Comparison of ENCODE assay signal across 1 cellular context in genomic region chr1:26862781-26863676, GRCh38.
TF ChIP-seq lines count a peak whose summit lies in the region.

Gene SFN (plus strand): TSS chr1:26863149. CDS start chr1:26863213, 64 bp downstream.

TF ChIP-seq in HepG2, 621 proteins besides CTCF, POLR2A, EP300 and RAD21 (continued from another document and continues in another):
- TF ChIP-seq PRDM4 (CRISPR knock-in tag; IDR thresholded peaks at IDR 0.05; ENCODE audit: borderline replicate concordance) (no peak), HMGXB4 (CRISPR knock-in tag; IDR thresholded peaks at IDR 0.05; ENCODE audit: borderline replicate concordance in 1 of 2, low read depth in 1 of 2) (peak in 1 of 2 experiments; percentile 48; a peak in 3 of 4 replicates), SSRP1 (CRISPR knock-in tag; IDR thresholded peaks at IDR 0.05) (no peak), ZFP41 (CRISPR knock-in tag; IDR thresholded peaks at IDR 0.05; ENCODE audit: borderline replicate concordance) (no peak), PCBP2 (optimal IDR thresholded peaks at IDR 0.05; ENCODE audit: low read depth, low read length, poor library complexity, severe bottlenecking) (no peak), POLR2AphosphoS5 (IDR thresholded peaks at IDR 0.05; ENCODE audit: low read depth, low read length) (peak; percentile 50; the same call in 1 of the 2 replicates), PTBP1 (IDR thresholded peaks at IDR 0.05; ENCODE audit: low read depth, low read length, poor library complexity, severe bottlenecking) (no peak), ZNF503 (CRISPR knock-in tag; IDR thresholded peaks at IDR 0.05) (peak; percentile 30; the same call in 1 of the 2 replicates), HINFP (CRISPR knock-in tag; IDR thresholded peaks at IDR 0.05; ENCODE audit: low read depth) (no peak), EZH2 (conservative IDR thresholded peaks at IDR 0.05; ENCODE audit: low read depth, low read length) (no peak), SOX13 (IDR thresholded peaks at IDR 0.05) (no peak), SOX13 (CRISPR knock-in tag; conservative IDR thresholded peaks at IDR 0.05 in 1 of 2, IDR thresholded peaks at IDR 0.05 in 1 of 2) (peak in 1 of 2 experiments; percentile 13; a peak in 1 of 4 replicates), ZNF619 (CRISPR knock-in tag; IDR thresholded peaks at IDR 0.05) (no peak), MIER3 (CRISPR knock-in tag; IDR thresholded peaks at IDR 0.05; ENCODE audit: borderline replicate concordance) (no peak), ZBTB39 (CRISPR knock-in tag; IDR thresholded peaks at IDR 0.05) (no peak), ZNF253 (CRISPR knock-in tag; IDR thresholded peaks at IDR 0.05; ENCODE audit: borderline replicate concordance) (no peak), AKNA (CRISPR knock-in tag; IDR thresholded peaks at IDR 0.05; ENCODE audit: borderline replicate concordance) (no peak), MXI1 (IDR thresholded peaks at IDR 0.05; ENCODE audit: borderline replicate concordance, low read depth, low read length) (peak; percentile 66; the same call in 1 of the 3 replicates), ZFP91 (CRISPR knock-in tag; IDR thresholded peaks at IDR 0.05; ENCODE audit: borderline replicate concordance) (0 out of 2 replicates have a peak, but pooled peaks have one; percentile 19), MAFK (conservative IDR thresholded peaks at IDR 0.05 in 1 of 2, IDR thresholded peaks at IDR 0.05 in 1 of 2; ENCODE audit: low read length in 2 of 2) (no peak), TMF1 (CRISPR knock-in tag; IDR thresholded peaks at IDR 0.05; ENCODE audit: low read depth) (no peak), NR2F1 (CRISPR knock-in tag; IDR thresholded peaks at IDR 0.05) (no peak), ZNF335 (CRISPR knock-in tag; IDR thresholded peaks at IDR 0.05) (no peak), AGO1 (IDR thresholded peaks at IDR 0.05; ENCODE audit: low read depth, low read length, poor library complexity, severe bottlenecking) (no peak), GATAD2A (CRISPR knock-in tag; IDR thresholded peaks at IDR 0.05) (peak; percentile 49), ZBTB8A (CRISPR knock-in tag; IDR thresholded peaks at IDR 0.05; ENCODE audit: borderline replicate concordance, low read depth) (no peak), CREBL2 (CRISPR knock-in tag; IDR thresholded peaks at IDR 0.05; ENCODE audit: borderline replicate concordance) (0 out of 2 replicates have a peak, but pooled peaks have one; percentile 22), ZNF570 (CRISPR knock-in tag; IDR thresholded peaks at IDR 0.05; ENCODE audit: borderline replicate concordance) (no peak), NFKBIZ (CRISPR knock-in tag; IDR thresholded peaks at IDR 0.05) (0 out of 2 replicates have a peak, but pooled peaks have one; percentile 43), ZBTB38 (CRISPR knock-in tag; IDR thresholded peaks at IDR 0.05) (peak; percentile 43; the same call in 1 of the 2 replicates), ZNF282 (IDR thresholded peaks at IDR 0.05; ENCODE audit: partially characterized antibody) (no peak), ZNF3 (CRISPR knock-in tag; IDR thresholded peaks at IDR 0.05) (no peak), ZNF687 (CRISPR knock-in tag; IDR thresholded peaks at IDR 0.05) (peak; percentile 83), SMAD3 (CRISPR knock-in tag; IDR thresholded peaks at IDR 0.05) (no peak), HOXA3 (CRISPR knock-in tag; IDR thresholded peaks at IDR 0.05) (0 out of 2 replicates have a peak, but pooled peaks have one; percentile 15)
